Comparison of ENCODE assay signal across 21 cellular contexts in genomic region chr20:39474829-39475228, GRCh38.
"Had no signal": no experiment of that assay in that cellular context is flagged by ENCODE, and none has a peak within 500 bp of the region (broad histone marks: within the 10 kb centered on the region; RNA-seq: fewer than 3 reads in every experiment).

No MANE protein-coding gene starts in this region.

- DNase-seq: dermis blood vessel endothelial cell; effector memory CD4-positive, alpha-beta T cell; foreskin keratinocyte; mesenchymal stem cell; naive thymus-derived CD8-positive, alpha-beta T cell; stimulated activated CD4-positive, alpha-beta T cell treated with anti-CD3 and anti-CD28 coated beads, Interleukin-12 subunit alpha, Interleukin-12 subunit beta, amount 100 ng/mL, for 4 hours; stimulated activated CD4-positive, alpha-beta T cell treated with anti-CD3 and anti-CD28 coated beads, Interleukin-1b, Interleukin-23, amount 100 ng/mL, for 48 hours; stimulated activated CD4-positive, alpha-beta T cell treated with anti-CD3 and anti-CD28 coated beads, Interleukin-4, amount 100 ng/mL, for 1 hour; stimulated activated CD8-positive, alpha-beta memory T cell treated with anti-CD3 and anti-CD28 coated beads, Interleukin-4, amount 100 ng/mL, for 48 hours; stimulated activated naive CD4-positive, alpha-beta T cell; stimulated activated naive CD8-positive, alpha-beta T cell treated with anti-CD3 and anti-CD28 coated beads, Interleukin-15, amount 100 ng/mL, for 72 hours; transverse colon; upper lobe of right lung; uterus had no signal

- H3K4me3 ChIP-seq: coronary artery, esophagus muscularis mucosa, smooth muscle cell, suprapubic skin, transverse colon, upper lobe of right lung, uterus had no signal

- H3K27me3 Mint-ChIP-seq: stimulated activated naive CD8-positive, alpha-beta T cell treated with anti-CD3 and anti-CD28 coated beads, Interleukin-15, amount 100 ng/mL, for 72 hours had no signal

- H3K27ac Mint-ChIP-seq: progenitor cell of endocrine pancreas; stimulated activated naive CD8-positive, alpha-beta T cell treated with anti-CD3 and anti-CD28 coated beads, Interleukin-15, amount 100 ng/mL, for 72 hours had no signal

- H3K79me2 ChIP-seq: parathyroid adenoma had no signal

- H3K4me1 Mint-ChIP-seq: naive thymus-derived CD8-positive, alpha-beta T cell; neural crest cell; stimulated activated naive CD8-positive, alpha-beta T cell treated with anti-CD3 and anti-CD28 coated beads, Interleukin-15, amount 100 ng/mL, for 72 hours had no signal

- H3K4me1 ChIP-seq: esophagus muscularis mucosa, foreskin keratinocyte, parathyroid adenoma, suprapubic skin, transverse colon, upper lobe of right lung, uterus had no signal

- H3K9me3 Mint-ChIP-seq: neural crest cell; stimulated activated naive CD8-positive, alpha-beta T cell treated with anti-CD3 and anti-CD28 coated beads, Interleukin-15, amount 100 ng/mL, for 72 hours had no signal

- H3K4me2 ChIP-seq: smooth muscle cell had no signal

- H3K4me3 Mint-ChIP-seq: naive thymus-derived CD8-positive, alpha-beta T cell; neural crest cell; stimulated activated naive CD8-positive, alpha-beta T cell treated with anti-CD3 and anti-CD28 coated beads, Interleukin-15, amount 100 ng/mL, for 72 hours had no signal

- H3K27ac ChIP-seq: coronary artery, esophagus muscularis mucosa, foreskin keratinocyte, parathyroid adenoma, suprapubic skin, transverse colon, upper lobe of right lung, uterus had no signal

- H2AFZ ChIP-seq: parathyroid adenoma had no signal

- H3K36me3 ChIP-seq: esophagus muscularis mucosa, suprapubic skin, transverse colon, upper lobe of right lung, uterus had no signal

- H3K9ac ChIP-seq: parathyroid adenoma had no signal

- H3K9me3 ChIP-seq: esophagus muscularis mucosa, suprapubic skin, transverse colon, upper lobe of right lung, uterus had no signal

- H3K27me3 ChIP-seq: esophagus muscularis mucosa, foreskin keratinocyte, suprapubic skin, transverse colon, upper lobe of right lung, uterus had no signal
